1 cellular context compared by ENCODE assay signal in the genomic region with DNA sequence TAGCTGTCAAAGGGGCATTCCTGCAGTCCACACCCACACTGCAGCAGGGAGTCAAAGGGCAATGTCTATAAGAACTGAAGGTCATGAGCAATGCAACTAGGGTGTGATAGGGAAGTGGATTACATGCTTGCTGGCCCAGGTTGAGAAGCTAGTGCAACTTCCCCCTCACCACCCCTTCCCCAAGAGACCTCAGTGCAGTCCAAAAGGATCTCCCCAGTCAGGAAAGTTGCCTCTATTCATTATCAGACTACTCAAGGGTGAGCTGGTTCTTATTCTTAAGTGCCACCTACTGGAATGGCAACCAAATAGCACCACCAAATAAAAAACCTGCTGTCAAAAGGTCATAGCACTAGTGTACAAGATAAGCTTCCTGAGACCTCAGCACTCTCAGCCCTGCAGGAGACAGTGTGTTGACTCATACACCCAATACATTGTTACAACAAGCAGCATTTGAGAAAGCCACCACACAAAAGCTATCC.
TF ChIP-seq lines count a peak whose summit lies in the region.

No MANE protein-coding gene starts in this region.

TF ChIP-seq in K562, 482 proteins besides CTCF, POLR2A, EP300 and RAD21 (continued from another document and continues in another):
- TF ChIP-seq KLF6 (CRISPR knock-in tag; IDR thresholded peaks at IDR 0.05; ENCODE audit: borderline replicate concordance) (no peak), RAD51 (IDR thresholded peaks at IDR 0.05; ENCODE audit: borderline replicate concordance, low read depth) (no peak), ZNF121 (CRISPR knock-in tag; conservative IDR thresholded peaks at IDR 0.05) (no peak), MIER1 (IDR thresholded peaks at IDR 0.05; ENCODE audit: low read depth) (no peak), ZNF212 (CRISPR knock-in tag; IDR thresholded peaks at IDR 0.05) (no peak), ZBTB12 (CRISPR knock-in tag; IDR thresholded peaks at IDR 0.05) (no peak), CHD2 (IDR thresholded peaks at IDR 0.05; ENCODE audit: low read depth, low read length) (no peak), MXI1 (IDR thresholded peaks at IDR 0.05; ENCODE audit: low read depth, low read length) (no peak), HEY1 (CRISPR knock-in tag; IDR thresholded peaks at IDR 0.05; ENCODE audit: borderline replicate concordance) (no peak), PYGO2 (tag; IDR thresholded peaks at IDR 0.05) (no peak), RCOR1 (IDR thresholded peaks at IDR 0.05; ENCODE audit: borderline replicate concordance in 1 of 2, low read depth in 2 of 2, low read length in 2 of 2) (no peak), ZNF830 (CRISPR knock-in tag; IDR thresholded peaks at IDR 0.05) (no peak), MCM7 (IDR thresholded peaks at IDR 0.05) (no peak), PCBP1 (IDR thresholded peaks at IDR 0.05; ENCODE audit: low read depth, low read length, poor library complexity, severe bottlenecking) (no peak), FUS (optimal IDR thresholded peaks at IDR 0.05; ENCODE audit: low read depth, low read length) (no peak), RB1 (IDR thresholded peaks at IDR 0.05; ENCODE audit: low read depth) (no peak), HMG20A (CRISPR knock-in tag; conservative IDR thresholded peaks at IDR 0.05) (no peak), OTX1 (CRISPR knock-in tag; IDR thresholded peaks at IDR 0.05) (no peak), GTF2E2 (tag; IDR thresholded peaks at IDR 0.05) (no peak), SIRT6 (IDR thresholded peaks at IDR 0.05; ENCODE audit: low read depth, low read length) (no peak), ILF3 (IDR thresholded peaks at IDR 0.05; ENCODE audit: borderline replicate concordance) (no peak), POU5F1 (IDR thresholded peaks at IDR 0.05; ENCODE audit: borderline replicate concordance, low read depth, low read length, partially characterized antibody) (no peak), MEIS2 (IDR thresholded peaks at IDR 0.05; ENCODE audit: partially characterized antibody) (peak; percentile 18), ZNF12 (CRISPR knock-in tag; IDR thresholded peaks at IDR 0.05) (no peak), ID3 (CRISPR knock-in tag; IDR thresholded peaks at IDR 0.05) (no peak), ID3 (tag; IDR thresholded peaks at IDR 0.05) (peak; percentile 59; the same call in 1 of the 2 replicates), POLR2AphosphoS2 (IDR thresholded peaks at IDR 0.05; ENCODE audit: low read length) (no peak), ARID3A (IDR thresholded peaks at IDR 0.05; ENCODE audit: borderline replicate concordance, low read depth, low read length) (peak; percentile 49; the same call in 1 of the 2 replicates), HNRNPH1 (optimal IDR thresholded peaks at IDR 0.05; ENCODE audit: low read depth, low read length) (no peak), ZNF184 (CRISPR knock-in tag; IDR thresholded peaks at IDR 0.05) (no peak)
- TF ChIP-seq, protein P1, sequence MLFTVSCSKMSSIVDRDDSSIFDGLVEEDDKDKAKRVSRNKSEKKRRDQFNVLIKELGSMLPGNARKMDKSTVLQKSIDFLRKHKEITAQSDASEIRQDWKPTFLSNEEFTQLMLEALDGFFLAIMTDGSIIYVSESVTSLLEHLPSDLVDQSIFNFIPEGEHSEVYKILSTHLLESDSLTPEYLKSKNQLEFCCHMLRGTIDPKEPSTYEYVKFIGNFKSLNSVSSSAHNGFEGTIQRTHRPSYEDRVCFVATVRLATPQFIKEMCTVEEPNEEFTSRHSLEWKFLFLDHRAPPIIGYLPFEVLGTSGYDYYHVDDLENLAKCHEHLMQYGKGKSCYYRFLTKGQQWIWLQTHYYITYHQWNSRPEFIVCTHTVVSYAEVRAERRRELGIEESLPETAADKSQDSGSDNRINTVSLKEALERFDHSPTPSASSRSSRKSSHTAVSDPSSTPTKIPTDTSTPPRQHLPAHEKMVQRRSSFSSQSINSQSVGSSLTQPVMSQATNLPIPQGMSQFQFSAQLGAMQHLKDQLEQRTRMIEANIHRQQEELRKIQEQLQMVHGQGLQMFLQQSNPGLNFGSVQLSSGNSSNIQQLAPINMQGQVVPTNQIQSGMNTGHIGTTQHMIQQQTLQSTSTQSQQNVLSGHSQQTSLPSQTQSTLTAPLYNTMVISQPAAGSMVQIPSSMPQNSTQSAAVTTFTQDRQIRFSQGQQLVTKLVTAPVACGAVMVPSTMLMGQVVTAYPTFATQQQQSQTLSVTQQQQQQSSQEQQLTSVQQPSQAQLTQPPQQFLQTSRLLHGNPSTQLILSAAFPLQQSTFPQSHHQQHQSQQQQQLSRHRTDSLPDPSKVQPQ (CRISPR knock-in tag; IDR thresholded peaks at IDR 0.05; ENCODE audit: borderline replicate concordance) = no peak
- TF ChIP-seq, protein P2, sequence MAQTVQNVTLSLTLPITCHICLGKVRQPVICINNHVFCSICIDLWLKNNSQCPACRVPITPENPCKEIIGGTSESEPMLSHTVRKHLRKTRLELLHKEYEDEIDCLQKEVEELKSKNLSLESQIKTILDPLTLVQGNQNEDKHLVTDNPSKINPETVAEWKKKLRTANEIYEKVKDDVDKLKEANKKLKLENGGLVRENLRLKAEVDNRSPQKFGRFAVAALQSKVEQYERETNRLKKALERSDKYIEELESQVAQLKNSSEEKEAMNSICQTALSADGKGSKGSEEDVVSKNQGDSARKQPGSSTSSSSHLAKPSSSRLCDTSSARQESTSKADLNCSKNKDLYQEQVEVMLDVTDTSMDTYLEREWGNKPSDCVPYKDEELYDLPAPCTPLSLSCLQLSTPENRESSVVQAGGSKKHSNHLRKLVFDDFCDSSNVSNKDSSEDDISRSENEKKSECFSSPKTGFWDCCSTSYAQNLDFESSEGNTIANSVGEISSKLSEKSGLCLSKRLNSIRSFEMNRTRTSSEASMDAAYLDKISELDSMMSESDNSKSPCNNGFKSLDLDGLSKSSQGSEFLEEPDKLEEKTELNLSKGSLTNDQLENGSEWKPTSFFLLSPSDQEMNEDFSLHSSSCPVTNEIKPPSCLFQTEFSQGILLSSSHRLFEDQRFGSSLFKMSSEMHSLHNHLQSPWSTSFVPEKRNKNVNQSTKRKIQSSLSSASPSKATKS (CRISPR knock-in tag; IDR thresholded peaks at IDR 0.05) = no peak
- TF ChIP-seq, protein P3, sequence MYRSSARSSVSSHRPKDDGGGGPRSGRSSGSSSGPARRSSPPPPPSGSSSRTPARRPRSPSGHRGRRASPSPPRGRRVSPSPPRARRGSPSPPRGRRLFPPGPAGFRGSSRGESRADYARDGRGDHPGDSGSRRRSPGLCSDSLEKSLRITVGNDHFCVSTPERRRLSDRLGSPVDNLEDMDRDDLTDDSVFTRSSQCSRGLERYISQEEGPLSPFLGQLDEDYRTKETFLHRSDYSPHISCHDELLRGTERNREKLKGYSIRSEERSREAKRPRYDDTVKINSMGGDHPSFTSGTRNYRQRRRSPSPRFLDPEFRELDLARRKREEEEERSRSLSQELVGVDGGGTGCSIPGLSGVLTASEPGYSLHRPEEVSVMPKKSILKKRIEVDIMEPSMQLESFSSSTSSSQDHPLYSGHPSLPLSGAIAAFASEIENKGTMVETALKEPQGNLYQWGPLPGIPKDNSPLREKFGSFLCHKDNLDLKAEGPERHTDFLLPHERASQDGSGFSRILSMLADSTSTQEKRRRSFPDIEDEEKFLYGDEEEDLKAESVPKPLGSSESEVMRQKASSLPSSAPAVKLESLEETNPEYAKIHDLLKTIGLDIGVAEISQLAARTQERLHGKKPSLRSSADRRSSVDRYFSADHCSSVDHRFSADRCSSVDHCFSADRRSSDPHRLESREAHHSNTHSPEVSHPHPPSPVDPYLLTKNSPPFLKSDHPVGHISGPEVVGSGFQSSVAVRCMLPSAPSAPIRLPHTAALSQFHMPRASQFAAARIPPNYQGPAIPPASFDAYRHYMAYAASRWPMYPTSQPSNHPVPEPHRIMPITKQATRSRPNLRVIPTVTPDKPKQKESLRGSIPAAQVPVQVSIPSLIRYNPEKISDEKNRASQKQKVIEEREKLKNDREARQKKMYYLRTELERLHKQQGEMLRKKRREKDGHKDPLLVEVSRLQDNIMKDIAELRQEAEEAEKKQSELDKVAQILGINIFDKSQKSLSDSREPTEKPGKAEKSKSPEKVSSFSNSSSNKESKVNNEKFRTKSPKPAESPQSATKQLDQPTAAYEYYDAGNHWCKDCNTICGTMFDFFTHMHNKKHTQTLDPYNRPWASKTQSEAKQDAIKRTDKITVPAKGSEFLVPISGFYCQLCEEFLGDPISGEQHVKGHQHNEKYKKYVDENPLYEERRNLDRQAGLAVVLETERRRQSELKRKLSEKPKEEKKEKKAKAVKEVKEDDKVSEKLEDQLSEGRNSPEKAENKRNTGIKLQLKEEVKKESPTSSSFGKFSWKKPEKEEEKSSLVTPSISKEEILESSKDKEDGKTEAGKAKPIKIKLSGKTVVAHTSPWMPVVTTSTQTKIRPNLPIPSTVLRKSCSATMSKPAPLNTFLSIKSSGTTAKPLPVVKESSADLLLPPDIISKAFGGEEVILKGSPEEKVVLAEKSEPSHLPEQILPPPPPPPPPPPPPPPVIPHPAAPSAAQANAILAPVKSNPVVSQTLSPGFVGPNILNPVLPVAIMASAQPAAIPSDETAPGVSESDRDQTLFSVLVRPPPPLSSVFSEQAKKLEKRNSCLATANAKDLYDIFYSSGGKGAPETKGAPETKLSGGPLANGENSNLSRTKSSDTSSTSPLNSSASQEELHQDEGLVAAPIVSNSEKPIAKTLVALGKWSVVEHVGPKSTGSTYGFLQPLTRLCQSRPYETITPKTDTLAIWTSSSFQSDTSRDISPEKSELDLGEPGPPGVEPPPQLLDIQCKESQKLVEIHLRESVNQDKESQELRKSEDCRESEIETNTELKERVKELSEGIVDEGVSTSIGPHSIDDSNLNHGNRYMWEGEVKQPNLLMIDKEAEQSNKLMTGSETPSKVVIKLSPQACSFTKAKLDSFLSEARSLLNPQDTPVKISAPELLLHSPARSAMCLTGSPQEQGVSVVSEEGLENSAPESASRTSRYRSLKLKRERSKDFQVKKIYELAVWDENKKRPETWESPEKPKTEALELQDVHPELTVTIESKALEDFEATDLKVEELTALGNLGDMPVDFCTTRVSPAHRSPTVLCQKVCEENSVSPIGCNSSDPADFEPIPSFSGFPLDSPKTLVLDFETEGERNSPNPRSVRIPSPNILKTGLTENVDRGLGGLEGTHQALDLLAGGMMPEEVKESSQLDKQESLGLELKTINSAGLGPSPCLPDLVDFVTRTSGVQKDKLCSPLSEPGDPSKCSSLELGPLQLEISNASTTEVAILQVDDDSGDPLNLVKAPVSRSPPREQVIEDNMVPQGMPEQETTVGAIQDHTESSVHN (IDR thresholded peaks at IDR 0.05; ENCODE audit: borderline replicate concordance in 1 of 2, low read depth in 1 of 2) = no peak
- TF ChIP-seq, protein P4, sequence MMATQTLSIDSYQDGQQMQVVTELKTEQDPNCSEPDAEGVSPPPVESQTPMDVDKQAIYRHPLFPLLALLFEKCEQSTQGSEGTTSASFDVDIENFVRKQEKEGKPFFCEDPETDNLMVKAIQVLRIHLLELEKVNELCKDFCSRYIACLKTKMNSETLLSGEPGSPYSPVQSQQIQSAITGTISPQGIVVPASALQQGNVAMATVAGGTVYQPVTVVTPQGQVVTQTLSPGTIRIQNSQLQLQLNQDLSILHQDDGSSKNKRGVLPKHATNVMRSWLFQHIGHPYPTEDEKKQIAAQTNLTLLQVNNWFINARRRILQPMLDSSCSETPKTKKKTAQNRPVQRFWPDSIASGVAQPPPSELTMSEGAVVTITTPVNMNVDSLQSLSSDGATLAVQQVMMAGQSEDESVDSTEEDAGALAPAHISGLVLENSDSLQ (IDR thresholded peaks at IDR 0.05) = peak; percentile 30; the same call in 1 of the 2 replicates
- TF ChIP-seq, protein P5, sequence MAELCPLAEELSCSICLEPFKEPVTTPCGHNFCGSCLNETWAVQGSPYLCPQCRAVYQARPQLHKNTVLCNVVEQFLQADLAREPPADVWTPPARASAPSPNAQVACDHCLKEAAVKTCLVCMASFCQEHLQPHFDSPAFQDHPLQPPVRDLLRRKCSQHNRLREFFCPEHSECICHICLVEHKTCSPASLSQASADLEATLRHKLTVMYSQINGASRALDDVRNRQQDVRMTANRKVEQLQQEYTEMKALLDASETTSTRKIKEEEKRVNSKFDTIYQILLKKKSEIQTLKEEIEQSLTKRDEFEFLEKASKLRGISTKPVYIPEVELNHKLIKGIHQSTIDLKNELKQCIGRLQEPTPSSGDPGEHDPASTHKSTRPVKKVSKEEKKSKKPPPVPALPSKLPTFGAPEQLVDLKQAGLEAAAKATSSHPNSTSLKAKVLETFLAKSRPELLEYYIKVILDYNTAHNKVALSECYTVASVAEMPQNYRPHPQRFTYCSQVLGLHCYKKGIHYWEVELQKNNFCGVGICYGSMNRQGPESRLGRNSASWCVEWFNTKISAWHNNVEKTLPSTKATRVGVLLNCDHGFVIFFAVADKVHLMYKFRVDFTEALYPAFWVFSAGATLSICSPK (IDR thresholded peaks at IDR 0.05; ENCODE audit: borderline replicate concordance) = no peak
- TF ChIP-seq, protein P6, sequence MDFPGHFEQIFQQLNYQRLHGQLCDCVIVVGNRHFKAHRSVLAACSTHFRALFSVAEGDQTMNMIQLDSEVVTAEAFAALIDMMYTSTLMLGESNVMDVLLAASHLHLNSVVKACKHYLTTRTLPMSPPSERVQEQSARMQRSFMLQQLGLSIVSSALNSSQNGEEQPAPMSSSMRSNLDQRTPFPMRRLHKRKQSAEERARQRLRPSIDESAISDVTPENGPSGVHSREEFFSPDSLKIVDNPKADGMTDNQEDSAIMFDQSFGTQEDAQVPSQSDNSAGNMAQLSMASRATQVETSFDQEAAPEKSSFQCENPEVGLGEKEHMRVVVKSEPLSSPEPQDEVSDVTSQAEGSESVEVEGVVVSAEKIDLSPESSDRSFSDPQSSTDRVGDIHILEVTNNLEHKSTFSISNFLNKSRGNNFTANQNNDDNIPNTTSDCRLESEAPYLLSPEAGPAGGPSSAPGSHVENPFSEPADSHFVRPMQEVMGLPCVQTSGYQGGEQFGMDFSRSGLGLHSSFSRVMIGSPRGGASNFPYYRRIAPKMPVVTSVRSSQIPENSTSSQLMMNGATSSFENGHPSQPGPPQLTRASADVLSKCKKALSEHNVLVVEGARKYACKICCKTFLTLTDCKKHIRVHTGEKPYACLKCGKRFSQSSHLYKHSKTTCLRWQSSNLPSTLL (IDR thresholded peaks at IDR 0.05) = no peak
